Comparison of ENCODE assay signal across 21 cellular contexts in genomic region chr4:26525751-26526150, GRCh38. TPM values are rescaled to one million over a fixed set of nuclear protein-coding genes. Genes with fewer than 3 reads are reported as not detected.
DNase-seq lines count a peak whose midpoint lies in the region; ATAC-seq and TF ChIP-seq lines count a peak whose summit lies in the region.
"Had no signal": no experiment of that assay in that cellular context is flagged by ENCODE, and none has a peak within 500 bp of the region (broad histone marks: within the 10 kb centered on the region; RNA-seq: fewer than 3 reads in every experiment).

No MANE protein-coding gene starts in this region.

- H3K4me3 ChIP-seq in IMR-90 (ENCODE audit: insufficient read depth, low read depth, low read length) (no peak overlapping the region), epithelial cell of proximal tubule (ENCODE audit: low read depth, low read length) (no peak overlapping the region), neuronal stem cell (ENCODE audit: low read length in 2 of 2) (no peak overlapping the region), stomach (no peak overlapping the region)
- H3K4me3 ChIP-seq: A549, GM12878, K562, MG63, Peyer's patch had no signal

- ATAC-seq in IMR-90 (ENCODE audit: low read depth) = no peak
- ATAC-seq: A549, GM12878, K562 had no signal

- H2BK12ac ChIP-seq in neuronal stem cell (ENCODE audit: low read length) = no peak overlapping the region

- no peaks in the 10 kb centered on the region for H3K36me3 Mint-ChIP-seq in activated T-helper 1 cell treated with anti-CD3 and anti-CD28 coated beads, Interleukin-12 subunit alpha, Interleukin-12 subunit beta, Interleukin-2, Interleukin-4 antibody, amounts not matched to agents 30 ng/mL and 10 ng/mL and 1 ng/mL, durations not matched to agents 14 hours and 24 hours and 36 hours (ENCODE audit: low read depth)
- H3K36me3 Mint-ChIP-seq: CD4-positive, CD25-positive, alpha-beta regulatory T cell had no signal

- peak overlapping the region; percentile 62; the same call in 1 of the 2 replicates for H3K4ac ChIP-seq in IMR-90 (ENCODE audit: low read depth, low read length)
- H3K4ac ChIP-seq in neuronal stem cell (ENCODE audit: low read length) = no peak overlapping the region

- H3K9ac ChIP-seq in IMR-90 (ENCODE audit: low read depth, low read length) = no peak overlapping the region
- H3K9ac ChIP-seq in neuronal stem cell (ENCODE audit: low read depth, low read length, poor library complexity) = no peak overlapping the region

- in situ Hi-C loops in Caki2 (cut with HindIII; ENCODE audit: low pct_unique_long_range_greater_than_20kb, low sequenced_read_pairs) (no loop called here), IMR-90 (cut with MboI; ENCODE audit: low sequenced_read_pairs) (no loop called here)

- H3K36me3 ChIP-seq in IMR-90 (ENCODE audit: control insufficient read depth, insufficient read depth, low read length) (no peaks in the 10 kb centered on the region), neuronal stem cell (replicated peaks in 1 of 2; ENCODE audit: control insufficient read depth in 2 of 2, insufficient read depth in 2 of 2, low read length in 2 of 2) (no peaks in the 10 kb centered on the region), stomach (no peaks in the 10 kb centered on the region)
- H3K36me3 ChIP-seq: MG63, Peyer's patch had no signal

- H4K8ac ChIP-seq in IMR-90 (ENCODE audit: low read depth in 2 of 2, low read length in 2 of 2) = peak overlapping the region in 1 of 2 experiments; percentile 6; a peak in 2 of 4 replicates
- no peak overlapping the region for H4K8ac ChIP-seq in neuronal stem cell (ENCODE audit: low read depth, low read length)

- TF ChIP-seq POLR2A in IMR-90 (IDR thresholded peaks at IDR 0.05; ENCODE audit: low read depth, low read length) = no peak
- TF ChIP-seq POLR2A in stomach (IDR thresholded peaks at IDR 0.05) = no peak

- no peak overlapping the region for H2BK5ac ChIP-seq in IMR-90 (ENCODE audit: low read depth, low read length, poor library complexity, severe bottlenecking)
- H2BK5ac ChIP-seq in neuronal stem cell (ENCODE audit: low read length) = no peak overlapping the region

- no peaks in the 10 kb centered on the region for H3K4me1 Mint-ChIP-seq in activated T-helper 1 cell treated with anti-CD3 and anti-CD28 coated beads, Interleukin-12 subunit alpha, Interleukin-12 subunit beta, Interleukin-2, Interleukin-4 antibody, amounts not matched to agents 30 ng/mL and 10 ng/mL and 1 ng/mL, durations not matched to agents 14 hours and 24 hours and 36 hours (ENCODE audit: low read depth)
- H3K4me1 Mint-ChIP-seq: CD4-positive, CD25-positive, alpha-beta regulatory T cell had no signal

- H2AK5ac ChIP-seq in IMR-90 (ENCODE audit: low read depth, low read length) = peak overlapping the region; percentile 20; the same call in 1 of the 2 replicates
- no peak overlapping the region for H2AK5ac ChIP-seq in neuronal stem cell (ENCODE audit: low read depth, low read length)

- no peaks in the 10 kb centered on the region for H3K9me3 Mint-ChIP-seq in activated T-helper 1 cell treated with anti-CD3 and anti-CD28 coated beads, Interleukin-12 subunit alpha, Interleukin-12 subunit beta, Interleukin-2, Interleukin-4 antibody, amounts not matched to agents 30 ng/mL and 10 ng/mL and 1 ng/mL, durations not matched to agents 14 hours and 24 hours and 36 hours

- H3K4me1 ChIP-seq in IMR-90 (ENCODE audit: control insufficient read depth, insufficient read depth, low read length) (peaks cover 12% of the 10 kb centered on the region), neuronal stem cell (ENCODE audit: control insufficient read depth in 2 of 2, insufficient read depth in 1 of 2, low read depth in 1 of 2, low read length in 2 of 2) (no peaks in the 10 kb centered on the region), stomach (no peaks in the 10 kb centered on the region)
- H3K4me1 ChIP-seq: A549, Peyer's patch had no signal

- H2BK15ac ChIP-seq in IMR-90 (ENCODE audit: low read depth, low read length) (peak overlapping the region; percentile 36; the same call in 1 of the 3 replicates), neuronal stem cell (ENCODE audit: low read length) (no peak overlapping the region)

- DNase-seq in Caki2 (ENCODE audit: low read depth) (peak; percentile 42), IMR-90 (peak; percentile 41), epithelial cell of proximal tubule (ENCODE audit: low read depth) (peak; percentile 55), neuronal stem cell (ENCODE audit: low spot score) (no peak), stomach (no peak), Kasumi-1 (lab: John Stamatoyannopoulos, UW) (no peak)
- DNase-seq in activated T-helper 1 cell treated with anti-CD3 and anti-CD28 coated beads, Interleukin-12 subunit alpha, Interleukin-12 subunit beta, Interleukin-2, Interleukin-4 antibody, amounts not matched to agents 30 ng/mL and 10 ng/mL and 1 ng/mL, durations not matched to agents 14 hours and 24 hours and 36 hours (ENCODE audit: low spot score) = no peak
- DNase-seq: AML-193; Calu3; CD4-positive, CD25-positive, alpha-beta regulatory T cell; NCI-H1105; NCI-H1694 treated with DMSO at 0.1 percent for 48 hours; NCI-H446 treated with DMSO at 0.1 percent for 48 hours; NCI-H774; Peyer's patch; SHP77 had no signal

- 0 out of 2 replicates have a peak overlapping the region, but pooled peaks have one; percentile 43 for H4K91ac ChIP-seq in IMR-90 (ENCODE audit: insufficient read depth, low read depth, low read length)
- no peak overlapping the region for H4K91ac ChIP-seq in neuronal stem cell (ENCODE audit: low read depth, low read length, poor library complexity)

- POLR2A ChIA-PET in IMR-90 (lab: Charles Lee; ENCODE audit: unreplicated experiment) = no interaction called here

- no peak for TF ChIP-seq EP300 in stomach (IDR thresholded peaks at IDR 0.05)

- no peak overlapping the region for H4K5ac ChIP-seq in IMR-90 (ENCODE audit: low read depth, low read length)

- H3K4me2 ChIP-seq in IMR-90 (ENCODE audit: low read depth, low read length) (no peak overlapping the region), neuronal stem cell (ENCODE audit: insufficient read depth, low read length, poor library complexity, severe bottlenecking) (no peak overlapping the region)
- H3K4me2 ChIP-seq: A549 had no signal

- BruUV-seq in IMR-90 (replicated peaks; lab: Mats Ljungman, UMichigan) = no TSS peak

- H3K27me3 ChIP-seq in IMR-90 (ENCODE audit: control insufficient read depth, insufficient read depth, low read length) (no peaks in the 10 kb centered on the region), neuronal stem cell (ENCODE audit: control insufficient read depth in 3 of 3, insufficient read depth in 3 of 3, low read depth in 1 of 3, low read length in 3 of 3) (peaks cover 0 to 11% (median 0%) of the 10 kb centered on the region in 3 experiments), stomach (no peaks in the 10 kb centered on the region)
- H3K27me3 ChIP-seq: MG63, Peyer's patch had no signal

- peak overlapping the region; percentile 5 for H2AFZ ChIP-seq in IMR-90 (replicated peaks; ENCODE audit: low read length, poor library complexity)
- no peak overlapping the region for H2AFZ ChIP-seq in neuronal stem cell (ENCODE audit: low read length)

- no peak overlapping the region for H3K4me3 Mint-ChIP-seq in activated T-helper 1 cell treated with anti-CD3 and anti-CD28 coated beads, Interleukin-12 subunit alpha, Interleukin-12 subunit beta, Interleukin-2, Interleukin-4 antibody, amounts not matched to agents 30 ng/mL and 10 ng/mL and 1 ng/mL, durations not matched to agents 14 hours and 24 hours and 36 hours
- H3K4me3 Mint-ChIP-seq: CD4-positive, CD25-positive, alpha-beta regulatory T cell had no signal

- H3K27ac Mint-ChIP-seq in activated T-helper 1 cell treated with anti-CD3 and anti-CD28 coated beads, Interleukin-12 subunit alpha, Interleukin-12 subunit beta, Interleukin-2, Interleukin-4 antibody, amounts not matched to agents 30 ng/mL and 10 ng/mL and 1 ng/mL, durations not matched to agents 14 hours and 24 hours and 36 hours = no peak overlapping the region
- H3K27ac Mint-ChIP-seq: CD4-positive, CD25-positive, alpha-beta regulatory T cell had no signal

- H3K18ac ChIP-seq in IMR-90 (ENCODE audit: low read depth, low read length) (peak overlapping the region; percentile 84; the same call in 1 of the 2 replicates), neuronal stem cell (ENCODE audit: low read length) (no peak overlapping the region)

- no peak overlapping the region for H3K27ac ChIP-seq in IMR-90 (ENCODE audit: insufficient read depth, low read length)
- no peak overlapping the region for H3K27ac ChIP-seq in neuronal stem cell (replicated peaks; ENCODE audit: low read length)
- H3K27ac ChIP-seq in stomach = no peak overlapping the region
- H3K27ac ChIP-seq: A549, Peyer's patch had no signal

- H3K9me1 ChIP-seq in IMR-90 (ENCODE audit: insufficient read depth, low read length) = peaks cover 13% of the 10 kb centered on the region

- dilution Hi-C loops in IMR-90 (cut with HindIII; ENCODE audit: low sequenced_read_pairs, unreplicated experiment) = no loop called here

- H3K79me1 ChIP-seq in IMR-90 (ENCODE audit: low read depth in 1 of 2, low read length in 2 of 2) = no peaks in the 10 kb centered on the region
- no peaks in the 10 kb centered on the region for H3K79me1 ChIP-seq in neuronal stem cell (ENCODE audit: low read depth, low read length)

- H3K23ac ChIP-seq in IMR-90 (ENCODE audit: low read depth, low read length) (peak overlapping the region; percentile 32; the same call in 1 of the 2 replicates), neuronal stem cell (ENCODE audit: low read depth, low read length, poor library complexity) (peak overlapping the region; percentile 26)

- peak overlapping the region; percentile 51 for H2AK9ac ChIP-seq in IMR-90 (replicated peaks; ENCODE audit: low read depth, low read length, poor library complexity)

- TF ChIP-seq RAD21 in IMR-90 (IDR thresholded peaks at IDR 0.05; ENCODE audit: low read length) = no peak

- no peaks in the 10 kb centered on the region for H4K20me1 ChIP-seq in IMR-90 (ENCODE audit: insufficient read depth, low read length)

- TF ChIP-seq CTCF in IMR-90 (conservative IDR thresholded peaks at IDR 0.05; ENCODE audit: low read depth, low read length) (no peak), epithelial cell of proximal tubule (conservative IDR thresholded peaks at IDR 0.05; ENCODE audit: low read depth, low read length) (no peak), stomach (IDR thresholded peaks at IDR 0.05) (no peak)

- peaks cover 2% of the 10 kb centered on the region; the same call in 1 of the 2 replicates for H3K9me3 ChIP-seq in IMR-90 (ENCODE audit: control insufficient read depth, insufficient read depth, low read length)
- H3K9me3 ChIP-seq in neuronal stem cell (replicated peaks in 1 of 2; ENCODE audit: control insufficient read depth in 2 of 2, insufficient read depth in 1 of 2, low read depth in 1 of 2, low read length in 2 of 2) = peaks cover 0 to 4% of the 10 kb centered on the region in 2 donors
- no peaks in the 10 kb centered on the region for H3K9me3 ChIP-seq in stomach
- H3K9me3 ChIP-seq: A549, MG63 had no signal

- CTCF ChIA-PET in IMR-90 (lab: Yijun Ruan, JAX) = no interaction called here

- 90% methylated on average over 2 of the region's 4 CpGs; no CpG with 5 or more reads in 1 of the 2 experiments for WGBS in IMR-90 (ENCODE audit: extremely low coverage in 2 of 2, insufficient read length in 1 of 2), 2 experiments
- no CpG with 5 or more reads among the region's 4 CpGs for WGBS in neuronal stem cell (ENCODE audit: extremely low coverage in 2 of 2, insufficient read length in 2 of 2, insufficient replicate concordance in 1 of 2), 2 donors
- WGBS in stomach, 5 donors = 77 to 89% (median 84%) methylated on average over 4 of the region's 4 CpGs

- H3K14ac ChIP-seq in IMR-90 (replicated peaks; ENCODE audit: low read depth, low read length) (0 out of 2 replicates have a peak overlapping the region, but pooled peaks have one; percentile 58), neuronal stem cell (ENCODE audit: low read length) (no peak overlapping the region)

- peak overlapping the region; percentile 59 for H2BK20ac ChIP-seq in IMR-90 (ENCODE audit: low read depth, low read length)

- peaks cover 2% of the 10 kb centered on the region for H3K27me3 Mint-ChIP-seq in activated T-helper 1 cell treated with anti-CD3 and anti-CD28 coated beads, Interleukin-12 subunit alpha, Interleukin-12 subunit beta, Interleukin-2, Interleukin-4 antibody, amounts not matched to agents 30 ng/mL and 10 ng/mL and 1 ng/mL, durations not matched to agents 14 hours and 24 hours and 36 hours (ENCODE audit: insufficient read depth)

- H2BK120ac ChIP-seq in IMR-90 (ENCODE audit: low read depth, low read length) (peak overlapping the region; percentile 66), neuronal stem cell (ENCODE audit: low read depth, low read length) (no peak overlapping the region)

- intact Hi-C loops in IMR-90 (cut with micrococcal nuclease) (no loop called here), stomach (cut with DNase I; ENCODE audit: low total_unique reads) (no loop called here)
- intact Hi-C loops in activated T-helper 1 cell treated with anti-CD3 and anti-CD28 coated beads, Interleukin-12 subunit alpha, Interleukin-12 subunit beta, Interleukin-2, Interleukin-4 antibody, amounts not matched to agents 30 ng/mL and 10 ng/mL and 1 ng/mL, durations not matched to agents 14 hours and 24 hours and 36 hours (cut with micrococcal nuclease) = no loop called here

- H3K56ac ChIP-seq in IMR-90 (ENCODE audit: extremely low read depth, insufficient read depth, low read length) = no peak overlapping the region

RNA-seq across cellular contexts. Expression of gene CCKAR, which starts 35.5 kb away (rescaled TPM):
- not detected in 2 replicates for total RNA-seq in Caki2 (2014; rRNA removed; shearing (Covaris generic); ENCODE audit: low replicate concordance)
- total RNA-seq in IMR-90 (2012; rRNA removed) = not detected in 2 replicates
- polyA plus RNA-seq in IMR-90 (2012; rRNA removed) = not detected in 2 replicates
- not detected in 2 replicates for polyA plus RNA-seq in IMR-90 (2012; cell fraction: cytosol; rRNA removed)
- not detected in 2 replicates for polyA plus RNA-seq in IMR-90 (2012; cell fraction: nucleus; rRNA removed; ENCODE audit: low replicate concordance)
- total RNA-seq in epithelial cell of proximal tubule = not detected in 2 replicates
- polyA plus RNA-seq in neuronal stem cell (2013, experiment 1 of 2) = not detected
- polyA plus RNA-seq in neuronal stem cell (2013, experiment 2 of 2) = not detected
- total RNA-seq in activated T-helper 1 cell treated with anti-CD3 and anti-CD28 coated beads, Interleukin-12 subunit alpha, Interleukin-12 subunit beta, Interleukin-2, Interleukin-4 antibody, amounts not matched to agents 30 ng/mL and 10 ng/mL and 1 ng/mL, durations not matched to agents 14 hours and 24 hours and 36 hours = not detected in 2 replicates
- 10 to 100 TPM in 2 of 5 donors, 1 to 10 TPM in 2, not detected in 1; 1.8 to 21.1 (median 12.9) TPM for total RNA-seq in stomach
- polyA plus RNA-seq in stomach = 1 to 10 TPM; 1.4 to 9.2 (median 6.7) TPM
- total RNA-seq: Calu3; CD4-positive, CD25-positive, alpha-beta regulatory T cell; G401; GM12878; K562; Peyer's patch had no signal
- polyA plus RNA-seq: A549; CD4-positive, CD25-positive, alpha-beta regulatory T cell; GM12878; K562 had no signal

RNA-seq across cellular contexts. Expression of gene TBC1D19, which starts 58.1 kb away (rescaled TPM):
- 42.1 and 47.4 TPM in 2 replicates for total RNA-seq in Caki2 (2014; rRNA removed; shearing (Covaris generic); ENCODE audit: low replicate concordance)
- total RNA-seq in IMR-90 (2012; rRNA removed) (17.6 and 31.4 TPM in 2 replicates), epithelial cell of proximal tubule (27.9 and 30.4 TPM in 2 replicates), stomach (10 to 100 TPM in 2 of 5 donors, 1 to 10 TPM in 3; 3.6 to 57.6 (median 9.9) TPM)
- polyA plus RNA-seq in IMR-90 (2012; rRNA removed) (6.6 and 9.9 TPM in 2 replicates), stomach (1 to 10 TPM; 1.4 to 2.7 (median 1.8) TPM)
- 1.8 and 2.3 TPM in 2 replicates for polyA plus RNA-seq in IMR-90 (2012; cell fraction: cytosol; rRNA removed)
- 1.1 and 8.3 TPM in 2 replicates for polyA plus RNA-seq in IMR-90 (2012; cell fraction: nucleus; rRNA removed; ENCODE audit: low replicate concordance)
- polyA plus RNA-seq in neuronal stem cell (2013, experiment 1 of 2) = 6.8 TPM
- polyA plus RNA-seq in neuronal stem cell (2013, experiment 2 of 2) = 7.6 TPM
- total RNA-seq in activated T-helper 1 cell treated with anti-CD3 and anti-CD28 coated beads, Interleukin-12 subunit alpha, Interleukin-12 subunit beta, Interleukin-2, Interleukin-4 antibody, amounts not matched to agents 30 ng/mL and 10 ng/mL and 1 ng/mL, durations not matched to agents 14 hours and 24 hours and 36 hours = 4.3 and 4.7 TPM in 2 replicates

Comparison
In these comparisons a context has a peak if more than half of its experiments do, and no peak if none do; other contexts are left out.
1. DNase-seq: peak in Caki2 (single experiment), IMR-90 (single experiment) and epithelial cell of proximal tubule (single experiment); none in neuronal stem cell (single experiment), activated T-helper 1 cell treated with anti-CD3 and anti-CD28 coated beads, Interleukin-12 subunit alpha, Interleukin-12 subunit beta, Interleukin-2, Interleukin-4 antibody, amounts not matched to agents 30 ng/mL and 10 ng/mL and 1 ng/mL, durations not matched to agents 14 hours and 24 hours and 36 hours (single experiment), stomach (single experiment) and Kasumi-1 (0 of 2).